17 cellular contexts compared by ENCODE assay signal in genomic region chr15:30905821-30906220, GRCh38. TPM values are rescaled to one million over a fixed set of nuclear protein-coding genes. Genes with fewer than 3 reads are reported as not detected.
DNase-seq lines count a peak whose midpoint lies in the region; ATAC-seq and TF ChIP-seq lines count a peak whose summit lies in the region.
"Had no signal": no experiment of that assay in that cellular context is flagged by ENCODE, and none has a peak within 500 bp of the region (broad histone marks: within the 10 kb centered on the region; RNA-seq: fewer than 3 reads in every experiment).

No MANE protein-coding gene starts in this region.

- H3K4me3 ChIP-seq in A673 (ENCODE audit: low read depth, low read length, poor library complexity, severe bottlenecking) (no peak overlapping the region), OCI-LY7 (ENCODE audit: low read depth, low read length, poor library complexity, severe bottlenecking) (no peak overlapping the region)

- H3K27me3 Mint-ChIP-seq in HFFc6 (ENCODE audit: insufficient read depth) = peaks cover 3% of the 10 kb centered on the region; the same call in 1 of the 2 replicates
- H3K27me3 Mint-ChIP-seq: activated CD4-positive, alpha-beta T cell treated with anti-CD3 and anti-CD28 coated beads, Interleukin-2, amount 10 ng/mL, durations not matched to agents 7 days and 5 days; B cell had no signal

- H3K4me2 ChIP-seq in OCI-LY7 (ENCODE audit: low read length) = no peak overlapping the region; the same call in 1 of the 2 replicates

- H3K27me3 ChIP-seq in A673 (replicated peaks; ENCODE audit: insufficient read depth, low read depth, low read length, poor library complexity) = no peaks in the 10 kb centered on the region

- ATAC-seq in HG03442 (IDR thresholded peaks at IDR 0.05; ENCODE audit: unreplicated experiment) = no peak
- ATAC-seq in GM21717 (IDR thresholded peaks at IDR 0.05; ENCODE audit: unreplicated experiment) = no peak
- ATAC-seq: Panc1 had no signal

- DNase-seq in A673 (ENCODE audit: low spot score) = no peak
- no peak for DNase-seq in HFFc6
- peak; percentile 70 for DNase-seq in dermis blood vessel endothelial cell
- DNase-seq in medulla oblongata (ENCODE audit: extremely low spot score) = peak; percentile 63
- DNase-seq in OCI-LY7 (ENCODE audit: low spot score) = no peak
- DNase-seq in NCI-H2029 (lab: John Stamatoyannopoulos, UW) = no peak
- DNase-seq: activated CD4-positive, alpha-beta T cell treated with anti-CD3 and anti-CD28 coated beads, Interleukin-2, amount 10 ng/mL, durations not matched to agents 7 days and 5 days; cerebellar nuclear complex; GF-D8; MM.1S; NCI-H2227 treated with DMSO at 0.1 percent for 48 hours; occipital lobe; T-helper 2 cell had no signal

- H3K36me3 ChIP-seq in A673 (ENCODE audit: insufficient read depth, low read length, poor library complexity, severe bottlenecking) (peaks cover 36% of the 10 kb centered on the region), OCI-LY7 (ENCODE audit: insufficient read depth, low read length) (0 out of 2 replicates have a peak, but pooled peaks cover 3% of the 10 kb centered on the region)

- TF ChIP-seq CTCF in A673 (conservative IDR thresholded peaks at IDR 0.05; ENCODE audit: low read depth, low read length) = no peak
- peak; percentile 51; the same call in 1 of the 2 replicates for TF ChIP-seq CTCF in HFFc6 (IDR thresholded peaks at IDR 0.05)
- TF ChIP-seq CTCF in OCI-LY7 (conservative IDR thresholded peaks at IDR 0.05; ENCODE audit: low read length) = no peak

- intact Hi-C loops in A673 (cut with micrococcal nuclease; ENCODE audit: unreplicated experiment) (no loop called here), OCI-LY7 (cut with micrococcal nuclease; ENCODE audit: unreplicated experiment) (loop anchor here (10.0 kb wide), 2 partner anchors 59 to 529 kb away; no protein-coding TSS in a partner anchor)

- peaks cover 35% of the 10 kb centered on the region for H3K4me1 Mint-ChIP-seq in HFFc6 (ENCODE audit: low read depth)

- peaks cover 15% of the 10 kb centered on the region for H3K36me3 Mint-ChIP-seq in HFFc6 (ENCODE audit: low read depth)

- H3K9me3 Mint-ChIP-seq in HFFc6 = no peaks in the 10 kb centered on the region
- H3K9me3 Mint-ChIP-seq: activated CD4-positive, alpha-beta T cell treated with anti-CD3 and anti-CD28 coated beads, Interleukin-2, amount 10 ng/mL, durations not matched to agents 7 days and 5 days had no signal

- H3K9me2 ChIP-seq in OCI-LY7 (ENCODE audit: insufficient read depth, low read length) = no peaks in the 10 kb centered on the region

- H3K27ac ChIP-seq in A673 (ENCODE audit: low read depth, low read length, poor library complexity, severe bottlenecking) (peak overlapping the region; percentile 33), OCI-LY7 (ENCODE audit: low read depth, low read length, poor library complexity, severe bottlenecking) (no peak overlapping the region)

- H3K9me3 ChIP-seq in A673 (ENCODE audit: low read depth, low read length, poor library complexity, severe bottlenecking) (no peaks in the 10 kb centered on the region), OCI-LY7 (ENCODE audit: low read length) (no peaks in the 10 kb centered on the region)

- H3K27ac Mint-ChIP-seq in HFFc6 = peak overlapping the region; percentile 8; the same call in 1 of the 2 replicates
- H3K27ac Mint-ChIP-seq: activated CD4-positive, alpha-beta T cell treated with anti-CD3 and anti-CD28 coated beads, Interleukin-2, amount 10 ng/mL, durations not matched to agents 7 days and 5 days; B cell had no signal

- POLR2A ChIA-PET in A673 (lab: Charles Lee; ENCODE audit: low non-redundant PET) (no interaction called here), OCI-LY7 (lab: Charles Lee) (no interaction called here)

- H3K4me1 ChIP-seq in A673 (ENCODE audit: insufficient read depth, low read length, poor library complexity, severe bottlenecking) (peaks cover 9% of the 10 kb centered on the region), OCI-LY7 (ENCODE audit: insufficient read depth, low read length, poor library complexity, severe bottlenecking) (peaks cover 14% of the 10 kb centered on the region)

- H2AFZ ChIP-seq in OCI-LY7 (ENCODE audit: low read length) = no peak overlapping the region

- no peaks in the 10 kb centered on the region for H4K20me1 ChIP-seq in OCI-LY7 (ENCODE audit: insufficient read depth, low read length)

- no peaks in the 10 kb centered on the region for H3K79me2 ChIP-seq in OCI-LY7 (ENCODE audit: insufficient read depth, low read depth, low read length)

- peak overlapping the region; percentile 1; the same call in 1 of the 2 replicates for H3K4me3 Mint-ChIP-seq in HFFc6

- BruUV-seq in A673 (replicated peaks; lab: Mats Ljungman, UMichigan) = no TSS peak
- no TSS peak for BruUV-seq in OCI-LY7 (replicated peaks; lab: Mats Ljungman, UMichigan)

- CTCF ChIA-PET in A673 (lab: Charles Lee) (no interaction called here), OCI-LY7 (lab: Charles Lee; ENCODE audit: unreplicated experiment) (no interaction called here)

RNA-seq across cellular contexts. Expression of gene FAN1, which starts 2.1 kb away (rescaled TPM):
- 33.1 and 36.2 TPM in 2 replicates for total RNA-seq in A673 (2021)
- 10 to 100 TPM; 13.3 to 17.2 (median 14.5) TPM for total RNA-seq in HFFc6 (2021; fragmentation: NEBNext Ultra II Directional; extraction: Animal tissue kit (Norgen Biotek cat#: 25700))
- 12.6 and 15.3 TPM in 2 replicates for total RNA-seq in dermis blood vessel endothelial cell
- 15.4 and 16.4 TPM in 2 replicates for total RNA-seq in OCI-LY7 (2014; rRNA removed; shearing (Covaris generic))
- total RNA-seq in OCI-LY7 (2022) = 14.2 and 14.7 TPM in 2 replicates

Comparison
In these comparisons a context has a peak if more than half of its experiments do, and no peak if none do; other contexts are left out.
1. DNase-seq: peak in dermis blood vessel endothelial cell (single experiment) and medulla oblongata (single experiment); none in A673 (single experiment), HFFc6 (single experiment), OCI-LY7 (single experiment) and NCI-H2029 (single experiment).